In the genomic region with DNA sequence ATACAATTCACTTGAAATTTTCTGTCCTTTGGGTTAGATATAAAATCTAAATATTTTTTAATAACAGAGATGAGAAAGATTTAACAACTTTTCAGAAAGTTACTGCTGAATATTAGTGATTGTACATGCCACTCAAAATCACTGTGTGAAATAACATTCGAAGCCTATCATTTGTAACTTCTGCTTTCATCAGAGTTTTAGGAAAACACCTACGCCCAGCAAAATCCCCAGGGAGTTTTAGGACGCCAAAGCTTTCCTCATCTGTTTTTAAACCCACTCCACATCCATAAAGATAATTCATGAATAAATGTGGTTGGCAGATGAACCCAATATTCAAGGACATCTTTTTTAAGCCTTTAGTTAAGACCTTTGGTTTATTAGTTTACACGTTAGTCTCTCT, we compare ENCODE assay signal across 16 cellular contexts. TPM values are rescaled to one million over a fixed set of nuclear protein-coding genes. Genes with fewer than 3 reads are reported as not detected.
DNase-seq lines count a peak whose midpoint lies in the region; ATAC-seq and TF ChIP-seq lines count a peak whose summit lies in the region.
"Had no signal": no experiment of that assay in that cellular context is flagged by ENCODE, and none has a peak within 500 bp of the region (broad histone marks: within the 10 kb centered on the region; RNA-seq: fewer than 3 reads in every experiment).

No MANE protein-coding gene starts in this region.

- H3K4me3 ChIP-seq in vagina, result no peak overlapping the region
- H3K4me3 ChIP-seq: A549 had no signal

- H3K4me3 Mint-ChIP-seq in T-helper 17 cell (no peak overlapping the region), memory B cell (peak overlapping the region; percentile 25)
- no peak overlapping the region for H3K4me3 Mint-ChIP-seq in stimulated activated naive B cell treated with anti-CD40 and anti-IgM and Interleukin-4, amounts not matched to agents 10 μg/mL and 1 μg/mL and 100 μg/mL, for 72 hours
- H3K4me3 Mint-ChIP-seq: H9 had no signal

- H3K9me3 ChIP-seq in T-helper 17 cell (ENCODE audit: control insufficient read depth, low read length, poor library complexity, severe bottlenecking) (no peaks in the 10 kb centered on the region), vagina (no peaks in the 10 kb centered on the region)
- H3K9me3 ChIP-seq: A549, Caco-2 had no signal

- DNase-seq in GM13976 (ENCODE audit: low spot score) (peak; percentile 35), T-helper 17 cell (no peak), memory B cell (ENCODE audit: low spot score in 2 of 2) (peak in 1 of 2 donors; percentile 35), vagina (ENCODE audit: extremely low spot score in 2 of 2) (no peak), NCI-H2171 treated with DMSO at 0.1 percent for 48 hours (lab: John Stamatoyannopoulos, UW) (no peak)
- peak; percentile 42 for DNase-seq in stimulated activated naive B cell treated with anti-CD40 and anti-IgM and Interleukin-4, amounts not matched to agents 10 μg/mL and 1 μg/mL and 100 μg/mL, for 72 hours
- DNase-seq: Caco-2; CD8-positive, alpha-beta memory T cell; DND-41; GDM1; GOT3; H9 had no signal

- no peaks in the 10 kb centered on the region for H3K4me1 ChIP-seq in vagina
- H3K4me1 ChIP-seq: A549, Caco-2 had no signal

- H3K27me3 ChIP-seq in vagina, result no peaks in the 10 kb centered on the region

- no peaks in the 10 kb centered on the region for H3K36me3 Mint-ChIP-seq in T-helper 17 cell (ENCODE audit: low read depth)
- H3K36me3 Mint-ChIP-seq in memory B cell, result no peaks in the 10 kb centered on the region
- no peaks in the 10 kb centered on the region for H3K36me3 Mint-ChIP-seq in stimulated activated naive B cell treated with anti-CD40 and anti-IgM and Interleukin-4, amounts not matched to agents 10 μg/mL and 1 μg/mL and 100 μg/mL, for 72 hours

- H3K4me1 Mint-ChIP-seq in T-helper 17 cell (peaks cover 37% of the 10 kb centered on the region), memory B cell (peaks cover 34% of the 10 kb centered on the region)
- H3K4me1 Mint-ChIP-seq in stimulated activated naive B cell treated with anti-CD40 and anti-IgM and Interleukin-4, amounts not matched to agents 10 μg/mL and 1 μg/mL and 100 μg/mL, for 72 hours, result peaks cover 39 to 50% of the 10 kb centered on the region in 2 donors

- no peak overlapping the region for H3K27ac ChIP-seq in vagina
- H3K27ac ChIP-seq: A549 had no signal

- ATAC-seq in T-helper 17 cell (no peak), memory B cell (ENCODE audit: low read depth) (peak; percentile 64), HG03175 (IDR thresholded peaks at IDR 0.05; ENCODE audit: unreplicated experiment) (no peak)
- ATAC-seq in stimulated activated naive B cell treated with anti-CD40 and anti-IgM and Interleukin-4, amounts not matched to agents 10 μg/mL and 1 μg/mL and 100 μg/mL, for 72 hours (replicated peaks), result peak; percentile 40 to 57
- ATAC-seq: A549 had no signal

- H3K27me3 Mint-ChIP-seq in T-helper 17 cell (no peaks in the 10 kb centered on the region), memory B cell (peaks cover 2% of the 10 kb centered on the region)
- peaks cover 0 to 4% of the 10 kb centered on the region in 2 donors for H3K27me3 Mint-ChIP-seq in stimulated activated naive B cell treated with anti-CD40 and anti-IgM and Interleukin-4, amounts not matched to agents 10 μg/mL and 1 μg/mL and 100 μg/mL, for 72 hours
- H3K27me3 Mint-ChIP-seq: CD8-positive, alpha-beta memory T cell; IgD-negative memory B cell had no signal

- in situ Hi-C loops in GM13976 (cut with MboI; ENCODE audit: low sequenced_read_pairs, unreplicated experiment), result no loop called here

- intact Hi-C loops in vagina (cut with DNase I), result no loop called here

- H3K27ac Mint-ChIP-seq in T-helper 17 cell, result peak overlapping the region; percentile 84
- H3K27ac Mint-ChIP-seq in memory B cell, result peak overlapping the region; percentile 70
- no peak overlapping the region for H3K27ac Mint-ChIP-seq in stimulated activated naive B cell treated with anti-CD40 and anti-IgM and Interleukin-4, amounts not matched to agents 10 μg/mL and 1 μg/mL and 100 μg/mL, for 72 hours
- H3K27ac Mint-ChIP-seq: H9 had no signal

- no peaks in the 10 kb centered on the region for H3K9me3 Mint-ChIP-seq in memory B cell
- no peaks in the 10 kb centered on the region for H3K9me3 Mint-ChIP-seq in stimulated activated naive B cell treated with anti-CD40 and anti-IgM and Interleukin-4, amounts not matched to agents 10 μg/mL and 1 μg/mL and 100 μg/mL, for 72 hours
- H3K9me3 Mint-ChIP-seq: CD8-positive, alpha-beta memory T cell; H9 had no signal

- TF ChIP-seq CTCF in GM13976 (IDR thresholded peaks at IDR 0.05; ENCODE audit: borderline replicate concordance, control extremely low read depth, extremely low read depth, insufficient read depth, missing control alignments) (no peak), vagina (IDR thresholded peaks at IDR 0.05) (no peak)

- H3K36me3 ChIP-seq in vagina, result no peaks in the 10 kb centered on the region

- TF ChIP-seq POLR2A in vagina (IDR thresholded peaks at IDR 0.05), result no peak

RNA-seq across cellular contexts. Expression of gene TC2N, which starts 23.9 kb away (rescaled TPM):
- total RNA-seq in T-helper 17 cell, result 100 to 1,000 TPM; 178 to 214 TPM
- 50.3 TPM for total RNA-seq in vagina
- total RNA-seq: HT1080 had no signal

Comparison
In these comparisons a context has a peak if more than half of its experiments do, and no peak if none do; other contexts are left out.
1. DNase-seq: peak in GM13976 (single experiment) and stimulated activated naive B cell treated with anti-CD40 and anti-IgM and Interleukin-4, amounts not matched to agents 10 μg/mL and 1 μg/mL and 100 μg/mL, for 72 hours (single experiment); none in T-helper 17 cell (0 of 3), vagina (0 of 2) and NCI-H2171 treated with DMSO at 0.1 percent for 48 hours (single experiment).
2. ATAC-seq: peak in memory B cell (single experiment) and stimulated activated naive B cell treated with anti-CD40 and anti-IgM and Interleukin-4, amounts not matched to agents 10 μg/mL and 1 μg/mL and 100 μg/mL, for 72 hours (2 of 2); none in T-helper 17 cell (single experiment) and HG03175 (single experiment).